In genomic region chr3:52046186-52046913, GRCh38 we compare ENCODE assay signal across 8 cellular contexts. TPM values are rescaled to one million over a fixed set of nuclear protein-coding genes. Genes with fewer than 3 reads are reported as not detected.
DNase-seq lines count a peak whose midpoint lies in the region; ATAC-seq and TF ChIP-seq lines count a peak whose summit lies in the region.

No MANE protein-coding gene starts in this region.

- H3K36me3 ChIP-seq in ovary (no peaks in the 10 kb centered on the region), MM.1S (replicated peaks; ENCODE audit: insufficient read depth, low read length) (0 out of 2 replicates have a peak, but pooled peaks cover 2% of the 10 kb centered on the region)

- H3K9ac ChIP-seq in MM.1S (ENCODE audit: low read length) = no peak overlapping the region

- intact Hi-C loops in ovary (cut with DNase I) = loop anchor here in 1 of 4 donors (5.0 kb wide), 1 partner anchor 39 kb away; no protein-coding TSS in a partner anchor

- H4K20me1 ChIP-seq in MM.1S (ENCODE audit: insufficient read depth, low read length) = no peaks in the 10 kb centered on the region

- H3K4me2 ChIP-seq in MM.1S (ENCODE audit: low read depth, low read length) = no peak overlapping the region

- no peaks in the 10 kb centered on the region for H3K9me2 ChIP-seq in MM.1S (replicated peaks; ENCODE audit: insufficient read depth, low read length)

- DNase-seq in EL = peak; percentile 99
- DNase-seq in SW480 (ENCODE audit: low spot score) = peak; percentile 53
- peak; percentile 100 for DNase-seq in foreskin keratinocyte
- DNase-seq in putamen (ENCODE audit: low spot score) = peak; percentile 77
- no peak for DNase-seq in ovary
- no peak for DNase-seq in MM.1S
- DNase-seq in erythroblast (lab: John Stamatoyannopoulos, UW) = no peak

- WGBS in ovary, 3 donors = 52 to 63% (median 61%) methylated on average over 12 of the region's 12 CpGs

- no peaks in the 10 kb centered on the region for H3K79me2 ChIP-seq in MM.1S (ENCODE audit: low read length)

- H3K27ac ChIP-seq in foreskin keratinocyte (peak overlapping the region; percentile 100), ovary (no peak overlapping the region), MM.1S (ENCODE audit: low read length) (no peak overlapping the region)

- H3K9me3 ChIP-seq in ovary (no peaks in the 10 kb centered on the region), MM.1S (replicated peaks; ENCODE audit: insufficient read depth, low read length) (no peaks in the 10 kb centered on the region)

- H3K27me3 ChIP-seq in foreskin keratinocyte (no peaks in the 10 kb centered on the region), ovary (no peaks in the 10 kb centered on the region), MM.1S (replicated peaks; ENCODE audit: insufficient read depth, low read length) (peaks cover 6% of the 10 kb centered on the region; the same call in 1 of the 2 replicates)

- H3K4me3 ChIP-seq in ovary (no peak overlapping the region), MM.1S (ENCODE audit: low read length) (no peak overlapping the region)

- H3F3A ChIP-seq in MM.1S (ENCODE audit: insufficient read depth, low read length) = no peaks in the 10 kb centered on the region; the same call in 1 of the 2 replicates

- TF ChIP-seq EP300 in ovary (IDR thresholded peaks at IDR 0.05) = no peak

- TF ChIP-seq CTCF in foreskin keratinocyte (conservative IDR thresholded peaks at IDR 0.05) = no peak
- no peak for TF ChIP-seq CTCF in ovary (IDR thresholded peaks at IDR 0.05)
- no peak for TF ChIP-seq CTCF in MM.1S (IDR thresholded peaks at IDR 0.05; ENCODE audit: low read length)

- ATAC-seq in foreskin keratinocyte (peak; percentile 83), GM21619 (IDR thresholded peaks at IDR 0.05; ENCODE audit: unreplicated experiment) (no peak)

- no peak for TF ChIP-seq POLR2A in ovary (IDR thresholded peaks at IDR 0.05)
- no peak for TF ChIP-seq POLR2A in erythroblast (IDR thresholded peaks at IDR 0.05; ENCODE audit: low read length)

- peaks cover 29% of the 10 kb centered on the region for H3K4me1 ChIP-seq in foreskin keratinocyte
- no peaks in the 10 kb centered on the region for H3K4me1 ChIP-seq in ovary (ENCODE audit: insufficient read depth)
- H3K4me1 ChIP-seq in MM.1S (ENCODE audit: low read length) = no peaks in the 10 kb centered on the region

- H2AFZ ChIP-seq in MM.1S (ENCODE audit: low read length) = no peak overlapping the region

RNA-seq across cellular contexts. Expression of gene DUSP7, which starts 10.0 kb away (rescaled TPM):
- 119 and 131 TPM in 2 replicates for total RNA-seq in foreskin keratinocyte
- polyA plus RNA-seq in foreskin keratinocyte = 107 and 117 TPM in 2 replicates
- total RNA-seq in ovary = 10 to 100 TPM in 5 of 7 donors, 1 to 10 TPM in 2; 5.1 to 18.0 (median 15.2) TPM
- polyA plus RNA-seq in ovary = 1 to 10 TPM; 6.5 to 8.6 TPM

RNA-seq across cellular contexts. Expression of gene RPL29, which starts 50.7 kb away (rescaled TPM):
- total RNA-seq in foreskin keratinocyte = 1,319 and 1,629 TPM in 2 replicates
- 2,404 and 2,789 TPM in 2 replicates for polyA plus RNA-seq in foreskin keratinocyte
- 1,000 to 10,000 TPM; 1,785 to 3,905 (median 1,999) TPM for total RNA-seq in ovary
- polyA plus RNA-seq in ovary = 1,000 to 10,000 TPM; 1,901 to 3,982 TPM

Comparison
In these comparisons a context has a peak if more than half of its experiments do, and no peak if none do; other contexts are left out.
1. DNase-seq: peak in EL (single experiment), SW480 (single experiment), foreskin keratinocyte (2 of 2) and putamen (single experiment); none in ovary (0 of 5), MM.1S (single experiment) and erythroblast (0 of 2).